25 cellular contexts compared by ENCODE assay signal in genomic region chr14:70067810-70068209, GRCh38.
"Had no signal": no experiment of that assay in that cellular context is flagged by ENCODE, and none has a peak within 500 bp of the region (broad histone marks: within the 10 kb centered on the region; RNA-seq: fewer than 3 reads in every experiment).

No MANE protein-coding gene starts in this region.

- H3K9me3 ChIP-seq: left lung, lower lobe of right lung, tibial nerve, uterus had no signal

- H3K4me1 Mint-ChIP-seq: immature natural killer cell; naive thymus-derived CD8-positive, alpha-beta T cell; nephron; stimulated activated effector memory CD8-positive, alpha-beta T cell treated with anti-CD3 and anti-CD28 coated beads, Interleukin-12 subunit alpha, Interleukin-12 subunit beta, amount 100 ng/mL, for 72 hours had no signal

- H3K4me3 Mint-ChIP-seq: immature natural killer cell; naive thymus-derived CD8-positive, alpha-beta T cell; nephron; neural crest cell; stimulated activated effector memory CD8-positive, alpha-beta T cell treated with anti-CD3 and anti-CD28 coated beads, Interleukin-12 subunit alpha, Interleukin-12 subunit beta, amount 100 ng/mL, for 72 hours; stimulated activated naive CD8-positive, alpha-beta T cell treated with anti-CD3 and anti-CD28 coated beads, Interleukin-15, Interleukin-2, amounts not matched to agents 100 ng/mL and 50 ng/mL, for 24 hours; type B pancreatic cell had no signal

- H3K27me3 ChIP-seq: tibial nerve, uterus had no signal

- H3K36me3 ChIP-seq: left lung, lower lobe of right lung, tibial nerve, uterus had no signal

- H3K36me3 Mint-ChIP-seq: immature natural killer cell; naive thymus-derived CD8-positive, alpha-beta T cell; stimulated activated effector memory CD8-positive, alpha-beta T cell treated with anti-CD3 and anti-CD28 coated beads, Interleukin-12 subunit alpha, Interleukin-12 subunit beta, amount 100 ng/mL, for 72 hours; type B pancreatic cell had no signal

- DNase-seq: hippocampal formation; immature natural killer cell; kidney; left colon; left lung; lower lobe of right lung; mammary epithelial cell; mesenchymal stem cell; naive thymus-derived CD8-positive, alpha-beta T cell; nucleus accumbens; retina; right cardiac atrium; stimulated activated CD4-positive, alpha-beta T cell treated with anti-CD3 and anti-CD28 coated beads, Interleukin-4, amount 100 ng/mL, for 24 hours; stimulated activated naive CD4-positive, alpha-beta T cell; substantia nigra; uterus had no signal

- ATAC-seq: left colon; left lung; lower lobe of right lung; naive thymus-derived CD8-positive, alpha-beta T cell; right cardiac atrium; sciatic nerve; stimulated activated effector memory CD8-positive, alpha-beta T cell treated with anti-CD3 and anti-CD28 coated beads, Interleukin-12 subunit alpha, Interleukin-12 subunit beta, amount 100 ng/mL, for 72 hours had no signal

- H3K4me1 ChIP-seq: left lung, lower lobe of right lung, parathyroid adenoma, tibial nerve, uterus had no signal

- H3K27ac ChIP-seq: left lung, lower lobe of right lung, parathyroid adenoma, skin epidermis, tibial nerve, uterus had no signal

- H3K9me3 Mint-ChIP-seq: immature natural killer cell; naive thymus-derived CD8-positive, alpha-beta T cell; nephron; neural crest cell; stimulated activated effector memory CD8-positive, alpha-beta T cell treated with anti-CD3 and anti-CD28 coated beads, Interleukin-12 subunit alpha, Interleukin-12 subunit beta, amount 100 ng/mL, for 72 hours; stimulated activated naive CD8-positive, alpha-beta T cell treated with anti-CD3 and anti-CD28 coated beads, Interleukin-15, Interleukin-2, amounts not matched to agents 100 ng/mL and 50 ng/mL, for 24 hours; type B pancreatic cell had no signal

- H3K4me3 ChIP-seq: left lung, lower lobe of right lung, skin epidermis, tibial nerve, uterus had no signal

- H3K27ac Mint-ChIP-seq: immature natural killer cell; naive thymus-derived CD8-positive, alpha-beta T cell; nephron; stimulated activated effector memory CD8-positive, alpha-beta T cell treated with anti-CD3 and anti-CD28 coated beads, Interleukin-12 subunit alpha, Interleukin-12 subunit beta, amount 100 ng/mL, for 72 hours; stimulated activated naive CD8-positive, alpha-beta T cell treated with anti-CD3 and anti-CD28 coated beads, Interleukin-15, Interleukin-2, amounts not matched to agents 100 ng/mL and 50 ng/mL, for 24 hours; type B pancreatic cell had no signal
